Comparison of ENCODE assay signal across 1 cellular context in genomic region chr13:101755228-101755887, GRCh38.
TF ChIP-seq lines count a peak whose summit lies in the region.

No MANE protein-coding gene starts in this region.

TF ChIP-seq in SK-N-SH treated with all-trans-retinoic acid at 6 μM for 48 hours, 23 proteins besides CTCF, POLR2A, EP300 and RAD21 (continued from another document):
- TF ChIP-seq RARB (CRISPR knock-in tag; IDR thresholded peaks at IDR 0.05) (no peak), TCF4 (CRISPR knock-in tag; IDR thresholded peaks at IDR 0.05; ENCODE audit: borderline replicate concordance) (peak; percentile 35; the same call in 1 of the 2 replicates), ISL1 (CRISPR knock-in tag; IDR thresholded peaks at IDR 0.05) (peak; percentile 61; the same call in 1 of the 2 replicates), CSDC2 (CRISPR knock-in tag; IDR thresholded peaks at IDR 0.05) (no peak), OSR1 (CRISPR knock-in tag; IDR thresholded peaks at IDR 0.05) (no peak), CREB5 (CRISPR knock-in tag; IDR thresholded peaks at IDR 0.05; ENCODE audit: low read depth) (0 out of 2 replicates have a peak, but pooled peaks have one; percentile 27), POU6F1 (CRISPR knock-in tag; IDR thresholded peaks at IDR 0.05; ENCODE audit: borderline replicate concordance, low read depth) (no peak)
